In the genomic region with DNA sequence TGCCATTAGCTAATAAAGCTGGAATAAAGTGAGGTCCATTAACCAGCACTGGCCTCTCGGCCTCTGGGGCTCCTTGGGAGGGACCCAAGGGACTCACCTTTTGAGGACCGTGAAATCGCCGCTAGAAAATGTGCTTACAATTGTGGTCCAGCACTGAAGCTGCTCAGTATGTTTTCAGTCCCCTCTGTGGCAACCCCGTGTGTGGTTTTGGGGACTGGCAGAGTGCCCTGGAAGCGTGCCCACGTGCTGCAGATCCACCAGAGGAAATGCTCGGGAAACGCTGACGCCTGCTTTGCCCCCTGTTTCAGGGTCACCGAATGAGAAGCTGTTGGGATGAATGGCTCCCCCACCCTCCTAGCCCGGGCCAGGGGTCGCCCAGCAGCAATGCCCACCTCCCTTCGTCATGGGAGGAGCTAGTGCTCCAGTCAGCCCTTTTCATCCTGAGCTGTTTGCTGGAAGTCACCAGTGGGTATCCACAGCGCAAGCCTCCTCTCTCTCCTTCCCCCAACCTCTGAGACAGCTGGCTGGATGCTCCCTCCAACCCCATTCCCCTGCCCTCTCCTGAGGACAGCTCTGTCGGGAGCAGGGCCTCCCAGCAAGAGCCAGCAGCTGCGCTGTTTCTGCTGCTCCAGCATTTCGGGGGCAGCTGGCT, we compare ENCODE assay signal across 8 cellular contexts. TPM values are rescaled to one million over a fixed set of nuclear protein-coding genes. Genes with fewer than 3 reads are reported as not detected.
DNase-seq lines count a peak whose midpoint lies in the region; ATAC-seq and TF ChIP-seq lines count a peak whose summit lies in the region.

No MANE protein-coding gene starts in this region.

- H3K27ac ChIP-seq in C4-2B (peak overlapping the region; percentile 80), adrenal gland (peak overlapping the region in 4 of 5 donors; percentile 61 to 89 (median 80)), skin epidermis (peak overlapping the region in 11 of 21 experiments; percentile 4 to 75 (median 30))

- 8 to 12% (median 11%) methylated on average over 7 to 18 of the region's 18 CpGs for WGBS in adrenal gland, 4 donors

- no peaks in the 10 kb centered on the region for H3K36me3 ChIP-seq in adrenal gland (replicated peaks in 1 of 2)

- H3K27me3 ChIP-seq in adrenal gland, result no peaks in the 10 kb centered on the region

- intact Hi-C loops in adrenal gland (cut with DNase I), result no loop called here

- no peak for ATAC-seq in GM21723 (IDR thresholded peaks at IDR 0.05; ENCODE audit: unreplicated experiment)

- TF ChIP-seq CTCF in C4-2B (conservative IDR thresholded peaks at IDR 0.05) (no peak), adrenal gland (IDR thresholded peaks at IDR 0.05) (no peak)

- peak overlapping the region in 1 of 4 donors; percentile 39 for H3K4me3 ChIP-seq in adrenal gland
- peak overlapping the region in 4 of 7 experiments; percentile 1 to 23 (median 12) for H3K4me3 ChIP-seq in skin epidermis

- H3K4me1 ChIP-seq in adrenal gland (replicated peaks in 1 of 2), result peaks cover 26 to 35% of the 10 kb centered on the region in 2 donors

- DNase-seq in Kasumi-1 (lab: John Stamatoyannopoulos, UW), result peak; percentile 38 to 45
- peak; percentile 73 to 89 (median 87) for DNase-seq in adrenal gland
- peak; percentile 85 for DNase-seq in hepatic stellate cell (ENCODE audit: low spot score)
- no peak for DNase-seq in SK-N-DZ (ENCODE audit: low spot score)
- no peak for DNase-seq in stimulated activated CD4-positive, alpha-beta T cell treated with anti-CD3 and anti-CD28 coated beads, Interleukin-4, amount 100 ng/mL, for 1 hour

- TF ChIP-seq POLR2A in adrenal gland (IDR thresholded peaks at IDR 0.05), result no peak

- H3K9me3 ChIP-seq in adrenal gland (replicated peaks in 1 of 3), result no peaks in the 10 kb centered on the region

RNA-seq across cellular contexts. Expression of a gene that starts 33.1 kb away (rescaled TPM):
- total RNA-seq in adrenal gland, result 10 to 100 TPM in 7 of 8 donors, 1 to 10 TPM in 1; 9.6 to 42.4 (median 22.6) TPM
- polyA plus RNA-seq in adrenal gland, result 10 to 100 TPM; 14.6 to 24.8 (median 17.0) TPM
- polyA plus RNA-seq in SK-N-DZ (2014; cell fraction: cytosol; rRNA removed), result 2.1 and 8.1 TPM in 2 replicates
- polyA plus RNA-seq in SK-N-DZ (2014; cell fraction: nucleus; rRNA removed), result 5.5 and 10.0 TPM in 2 replicates

RNA-seq across cellular contexts. Expression of a gene that starts 47.8 kb away (rescaled TPM):
- total RNA-seq in adrenal gland, result 1 to 10 TPM in 7 of 8 donors, under 1 TPM in 1; 0.06 to 7.0 (median 3.0) TPM
- 1 to 10 TPM; 2.2 to 7.8 (median 5.8) TPM for polyA plus RNA-seq in adrenal gland
- polyA plus RNA-seq in SK-N-DZ (2014; cell fraction: cytosol; rRNA removed), result not detected in 2 replicates
- not detected in 2 replicates for polyA plus RNA-seq in SK-N-DZ (2014; cell fraction: nucleus; rRNA removed)

Comparison
In these comparisons a context has a peak if more than half of its experiments do, and no peak if none do; other contexts are left out.
1. H3K27ac ChIP-seq: peak in every context shown above with its lines; median percentile 80 in C4-2B; 80 in adrenal gland; 30 in skin epidermis.
2. DNase-seq: peak in Kasumi-1 (2 of 2), adrenal gland (7 of 7) and hepatic stellate cell (single experiment); none in SK-N-DZ (single experiment) and stimulated activated CD4-positive, alpha-beta T cell treated with anti-CD3 and anti-CD28 coated beads, Interleukin-4, amount 100 ng/mL, for 1 hour (single experiment).